ENCODE assay signal across 3 cellular contexts in genomic region chr2:144414324-144414845, GRCh38.
TF ChIP-seq lines count a peak whose summit lies in the region.

No MANE protein-coding gene starts in this region.

TF ChIP-seq in liver, 16 proteins besides CTCF, POLR2A, EP300 and RAD21 (continued from another document):
- TF ChIP-seq REST (IDR thresholded peaks at IDR 0.05) (no peak), FOXA2 (IDR thresholded peaks at IDR 0.05) (no peak), ZBTB33 (IDR thresholded peaks at IDR 0.05) (no peak), TAF1 (conservative IDR thresholded peaks at IDR 0.05) (no peak)

TF ChIP-seq in HepG2, 621 proteins besides CTCF, POLR2A, EP300 and RAD21 (continued from another document):
- no peak for TF ChIP-seq SP1 (IDR thresholded peaks at IDR 0.05)
- TF ChIP-seq SP1 (CRISPR knock-in tag; IDR thresholded peaks at IDR 0.05), result no peak
- TF ChIP-seq KAT2B (IDR thresholded peaks at IDR 0.05; ENCODE audit: borderline replicate concordance, low read depth, low read length), result no peak
- no peak for TF ChIP-seq RBM22 (optimal IDR thresholded peaks at IDR 0.05; ENCODE audit: low read length)
- no peak for TF ChIP-seq REXO4 (CRISPR knock-in tag; IDR thresholded peaks at IDR 0.05; ENCODE audit: borderline replicate concordance)
- no peak for TF ChIP-seq TARDBP (CRISPR knock-in tag; IDR thresholded peaks at IDR 0.05)
- TF ChIP-seq HNRNPLL (IDR thresholded peaks at IDR 0.05; ENCODE audit: low read depth, low read length, poor library complexity, severe bottlenecking), result no peak
- TF ChIP-seq NKX3-1 (CRISPR knock-in tag; IDR thresholded peaks at IDR 0.05), result no peak
- no peak for TF ChIP-seq SMAD1 (CRISPR knock-in tag; IDR thresholded peaks at IDR 0.05; ENCODE audit: borderline replicate concordance, low read depth)

TF ChIP-seq in GM12878, 131 proteins besides CTCF, POLR2A, EP300 and RAD21 (continued from another document):
- TF ChIP-seq ZBTB11 (CRISPR knock-in tag; IDR thresholded peaks at IDR 0.05), result no peak
- peak; percentile 56; the same call in 1 of the 2 replicates for TF ChIP-seq JUNB (IDR thresholded peaks at IDR 0.05)
TF ChIP-seq in GM12878: peak in this region for 3.
